Comparison of ENCODE assay signal across 15 cellular contexts in the genomic region with DNA sequence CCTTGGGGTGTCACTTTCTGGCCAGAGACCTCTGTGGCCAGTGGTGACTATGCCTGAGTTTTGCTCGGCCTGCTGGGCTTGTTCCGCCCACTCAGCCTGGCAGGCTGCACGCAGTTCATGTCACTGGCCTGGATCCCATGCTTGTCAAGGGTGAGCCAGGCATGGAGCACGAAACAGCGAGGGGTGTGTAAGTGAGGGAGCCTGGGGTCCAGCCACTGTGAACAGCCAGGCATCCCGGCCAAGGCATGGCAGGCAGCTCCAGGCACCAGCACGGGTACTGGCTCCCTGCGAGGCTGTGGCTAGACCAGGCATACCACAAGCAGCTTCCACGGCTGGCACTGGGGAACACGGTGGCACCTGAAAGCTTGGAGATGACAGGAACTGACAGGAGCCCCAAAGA.
DNase-seq lines count a peak whose midpoint lies in the region; ATAC-seq and TF ChIP-seq lines count a peak whose summit lies in the region.
"Had no signal": no experiment of that assay in that cellular context is flagged by ENCODE, and none has a peak within 500 bp of the region (broad histone marks: within the 10 kb centered on the region; RNA-seq: fewer than 3 reads in every experiment).

No MANE protein-coding gene starts in this region.

- peak in 3 of 4 donors; percentile 53 to 64 (median 55) for ATAC-seq in heart left ventricle
- ATAC-seq in left lobe of liver: peak; percentile 57

- no peaks in the 10 kb centered on the region for H3K79me2 ChIP-seq in OCI-LY7 (ENCODE audit: insufficient read depth, low read depth, low read length)

- POLR2A ChIA-PET in OCI-LY7 (lab: Charles Lee): no interaction called here

- H3K36me3 ChIP-seq in heart left ventricle (no peaks in the 10 kb centered on the region), right atrium auricular region (no peaks in the 10 kb centered on the region), thyroid gland (no peaks in the 10 kb centered on the region), OCI-LY7 (ENCODE audit: insufficient read depth, low read length) (no peaks in the 10 kb centered on the region)
- H3K36me3 ChIP-seq: BLaER1 treated with 17β-estradiol and CSF1 and Interleukin-3, amounts not matched to agents 10 nM and 100 nM; SJCRH30 had no signal

- H3K4me3 ChIP-seq in heart left ventricle: no peak overlapping the region
- no peak overlapping the region for H3K4me3 ChIP-seq in right atrium auricular region
- H3K4me3 ChIP-seq in thyroid gland (replicated peaks in 1 of 3): no peak overlapping the region
- H3K4me3 ChIP-seq in OCI-LY7 (ENCODE audit: low read depth, low read length, poor library complexity, severe bottlenecking): no peak overlapping the region
- H3K4me3 ChIP-seq: BLaER1 treated with 17β-estradiol and CSF1 and Interleukin-3, amounts not matched to agents 10 nM and 100 nM; SJCRH30 had no signal

- no peaks in the 10 kb centered on the region for H3K27me3 ChIP-seq in heart left ventricle
- no peaks in the 10 kb centered on the region for H3K27me3 ChIP-seq in right atrium auricular region
- no peaks in the 10 kb centered on the region for H3K27me3 ChIP-seq in thyroid gland
- H3K27me3 ChIP-seq: BLaER1 treated with 17β-estradiol and CSF1 and Interleukin-3, amounts not matched to agents 10 nM and 100 nM had no signal

- CTCF ChIA-PET in OCI-LY7 (lab: Charles Lee; ENCODE audit: unreplicated experiment): no interaction called here

- no peak for TF ChIP-seq CTCF in heart left ventricle (IDR thresholded peaks at IDR 0.05)
- no peak for TF ChIP-seq CTCF in right atrium auricular region (IDR thresholded peaks at IDR 0.05)
- TF ChIP-seq CTCF in thyroid gland (IDR thresholded peaks at IDR 0.05): no peak
- no peak for TF ChIP-seq CTCF in OCI-LY7 (conservative IDR thresholded peaks at IDR 0.05; ENCODE audit: low read length)

- no TSS peak for BruUV-seq in OCI-LY7 (replicated peaks; lab: Mats Ljungman, UMichigan)

- no peak overlapping the region for H3K27ac ChIP-seq in heart left ventricle
- no peak overlapping the region for H3K27ac ChIP-seq in right atrium auricular region
- H3K27ac ChIP-seq in thyroid gland: no peak overlapping the region
- H3K27ac ChIP-seq in OCI-LY7 (ENCODE audit: low read depth, low read length, poor library complexity, severe bottlenecking): no peak overlapping the region
- H3K27ac ChIP-seq: BLaER1 treated with 17β-estradiol and CSF1 and Interleukin-3, amounts not matched to agents 10 nM and 100 nM; SJCRH30 had no signal

- DNase-seq in heart left ventricle (peak in 4 of 5 donors; percentile 11 to 34 (median 24)), right atrium auricular region (ENCODE audit: low spot score) (no peak), cerebellar cortex (ENCODE audit: low spot score) (peak; percentile 31), left lobe of liver (ENCODE audit: low spot score) (peak; percentile 42), thyroid gland (peak; percentile 2 to 26), HPDE6-E6E7 (ENCODE audit: extremely low spot score) (no peak), OCI-LY7 (ENCODE audit: low spot score) (no peak)
- DNase-seq in activated CD4-positive, alpha-beta T cell treated with anti-CD3 and anti-CD28 coated beads for 48 hours: no peak
- DNase-seq: COR-L47, GOT3, NCI-H1105 treated with DMSO at 0.1 percent for 48 hours, NCI-H1694 treated with DMSO at 0.1 percent for 48 hours, NCI-H526 treated with DMSO at 0.1 percent for 48 hours, SJCRH30 had no signal

- no peak overlapping the region for H3K4me2 ChIP-seq in OCI-LY7 (ENCODE audit: low read length)
- H3K4me2 ChIP-seq: BLaER1 treated with 17β-estradiol and CSF1 and Interleukin-3, amounts not matched to agents 10 nM and 100 nM had no signal

- TF ChIP-seq POLR2A in heart left ventricle (IDR thresholded peaks at IDR 0.05) (no peak), thyroid gland (IDR thresholded peaks at IDR 0.05) (no peak)

- intact Hi-C loops in heart left ventricle (cut with DNase I): loop anchor here in 7 of 10 donors (5.0 to 10.0 kb wide), 5 partner anchors 60 to 192 kb away; no protein-coding TSS in a partner anchor
- intact Hi-C loops in thyroid gland (cut with DNase I): no loop called here
- intact Hi-C loops in OCI-LY7 (cut with micrococcal nuclease; ENCODE audit: unreplicated experiment): no loop called here

- H4K20me1 ChIP-seq in OCI-LY7 (ENCODE audit: insufficient read depth, low read length): no peaks in the 10 kb centered on the region
- H4K20me1 ChIP-seq: BLaER1 treated with 17β-estradiol and CSF1 and Interleukin-3, amounts not matched to agents 10 nM and 100 nM had no signal

- H2AFZ ChIP-seq in OCI-LY7 (ENCODE audit: low read length): no peak overlapping the region

- 67 to 82% (median 74%) methylated on average over 6 to 10 of the region's 10 CpGs for WGBS in heart left ventricle, 4 donors
- 69 to 88% methylated on average over 6 to 10 of the region's 10 CpGs for WGBS in thyroid gland, 2 donors

- H3K4me1 ChIP-seq in heart left ventricle (no peaks in the 10 kb centered on the region), right atrium auricular region (no peaks in the 10 kb centered on the region), thyroid gland (no peaks in the 10 kb centered on the region), OCI-LY7 (ENCODE audit: insufficient read depth, low read length, poor library complexity, severe bottlenecking) (no peaks in the 10 kb centered on the region)
- H3K4me1 ChIP-seq: BLaER1 treated with 17β-estradiol and CSF1 and Interleukin-3, amounts not matched to agents 10 nM and 100 nM; SJCRH30 had no signal

- no peaks in the 10 kb centered on the region for H3K9me3 ChIP-seq in heart left ventricle
- no peaks in the 10 kb centered on the region for H3K9me3 ChIP-seq in right atrium auricular region
- H3K9me3 ChIP-seq in thyroid gland: no peaks in the 10 kb centered on the region
- no peaks in the 10 kb centered on the region for H3K9me3 ChIP-seq in OCI-LY7 (ENCODE audit: low read length)
- H3K9me3 ChIP-seq: BLaER1 treated with 17β-estradiol and CSF1 and Interleukin-3, amounts not matched to agents 10 nM and 100 nM; SJCRH30 had no signal

- no peaks in the 10 kb centered on the region for H3K9me2 ChIP-seq in OCI-LY7 (ENCODE audit: insufficient read depth, low read length)

Comparison
In these comparisons a context has a peak if more than half of its experiments do, and no peak if none do; other contexts are left out.
1. DNase-seq: peak in heart left ventricle (4 of 5), cerebellar cortex (single experiment), left lobe of liver (single experiment) and thyroid gland (2 of 2); none in right atrium auricular region (single experiment), HPDE6-E6E7 (single experiment), OCI-LY7 (single experiment) and activated CD4-positive, alpha-beta T cell treated with anti-CD3 and anti-CD28 coated beads for 48 hours (single experiment).
2. intact Hi-C loops: an anchor here in heart left ventricle (5.0 to 10.0 kb wide); none called in thyroid gland and OCI-LY7.